ENCODE assay signal across 16 cellular contexts in genomic region chr1:175158133-175158532, GRCh38. TPM values are rescaled to one million over a fixed set of nuclear protein-coding genes. Genes with fewer than 3 reads are reported as not detected.
A peak's percentile ranks its signal among the peaks of the same experiment; 100 is the strongest.
DNase-seq lines count a peak whose midpoint lies in the region.
"Had no signal": no experiment of that assay in that cellular context is flagged by ENCODE, and none has a peak within 500 bp of the region (broad histone marks: within the 10 kb centered on the region; RNA-seq: fewer than 3 reads in every experiment).

No MANE protein-coding gene starts in this region.

- peak; percentile 31 for DNase-seq in activated CD4-positive, alpha-beta T cell treated with anti-CD3 and anti-CD28 coated beads for 48 hours
- DNase-seq in activated CD4-positive, alpha-beta T cell treated with anti-CD3 and anti-CD28 coated beads, Interleukin-2, amount 50 U/mL, for 1 hour = no peak
- DNase-seq in Daoy (ENCODE audit: low read depth) (peak; percentile 21), SW480 (ENCODE audit: low spot score) (peak; percentile 14), kidney tubule cell (ENCODE audit: low spot score) (peak; percentile 39), SW 1271 (lab: John Stamatoyannopoulos, UW) (no peak), hepatic stellate cell (ENCODE audit: low spot score) (no peak), cerebellar cortex (ENCODE audit: low spot score) (no peak)
- DNase-seq: activated naive CD4-positive, alpha-beta T cell treated with Interleukin-2 at 50 U/mL for 16 hours; Caco-2; cortex of kidney; NCI-H1436 treated with DMSO at 0.1 percent for 48 hours; NCI-H446 treated with DMSO at 0.1 percent for 48 hours; stimulated activated naive CD8-positive, alpha-beta T cell treated with anti-CD3 and anti-CD28 coated beads, Interleukin-15, Interleukin-2, amounts not matched to agents 100 U/mL and 50 U/mL, for 24 hours; uterus had no signal

RNA-seq across cellular contexts. Expression of gene KIAA0040, which starts 34.4 kb away (rescaled TPM):
- total RNA-seq in Daoy (2014; rRNA removed; shearing (Covaris generic)) = 4.7 TPM in 2 replicates
- total RNA-seq: LHCN-M2 had no signal

Comparison
In these comparisons a context has a peak if more than half of its experiments do, and no peak if none do; other contexts are left out.
1. DNase-seq: peak in activated CD4-positive, alpha-beta T cell treated with anti-CD3 and anti-CD28 coated beads for 48 hours (single experiment), Daoy (single experiment), SW480 (single experiment) and kidney tubule cell (single experiment); none in activated CD4-positive, alpha-beta T cell treated with anti-CD3 and anti-CD28 coated beads, Interleukin-2, amount 50 U/mL, for 1 hour (single experiment), SW 1271 (0 of 2), hepatic stellate cell (single experiment) and cerebellar cortex (single experiment).